8 cellular contexts compared by ENCODE assay signal in genomic region chr10:86366033-86366901, GRCh38. TPM values are rescaled to one million over a fixed set of nuclear protein-coding genes. Genes with fewer than 3 reads are reported as not detected.
DNase-seq lines count a peak whose midpoint lies in the region; ATAC-seq and TF ChIP-seq lines count a peak whose summit lies in the region.

Gene GRID1 (minus strand): TSS chr10:86366795.

- no peak for TF ChIP-seq POLR2A in prostate gland (IDR thresholded peaks at IDR 0.05)
- TF ChIP-seq POLR2A in erythroblast (IDR thresholded peaks at IDR 0.05; ENCODE audit: low read length) = no peak

- H3K4me1 ChIP-seq in prostate gland (replicated peaks) = peaks cover 2% of the 10 kb centered on the region

- H3K27me3 Mint-ChIP-seq in IgD-negative memory B cell = peaks cover 53% of the 10 kb centered on the region
- peaks cover 38% of the 10 kb centered on the region for H3K27me3 Mint-ChIP-seq in activated naive CD8-positive, alpha-beta T cell

- no peaks in the 10 kb centered on the region for H3K27me3 ChIP-seq in prostate gland (replicated peaks; ENCODE audit: insufficient read depth)

- H3K9me3 ChIP-seq in prostate gland = no peaks in the 10 kb centered on the region

- TF ChIP-seq CTCF in prostate gland (IDR thresholded peaks at IDR 0.05) = no peak

- intact Hi-C loops in prostate gland (cut with DNase I) = no loop called here

- 1% methylated on average over 58 of the region's 119 CpGs for WGBS in prostate gland

- peak within 1 kb of the TSS; percentile 39 to 50 for H3K4me3 ChIP-seq in prostate gland

- no peak for ATAC-seq in HG02588 (IDR thresholded peaks at IDR 0.05; ENCODE audit: unreplicated experiment)

- no peaks in the 10 kb centered on the region for H3K36me3 Mint-ChIP-seq in IgD-negative memory B cell
- no peaks in the 10 kb centered on the region for H3K36me3 Mint-ChIP-seq in activated naive CD8-positive, alpha-beta T cell

- DNase-seq in SKM-1 treated with dmso at 0.1 percent for 144 hours (lab: John Stamatoyannopoulos, UW; ENCODE audit: unreplicated experiment) (peak; percentile 42), SKM-1 (lab: John Stamatoyannopoulos, UW; ENCODE audit: unreplicated experiment) (no peak), hepatic stellate cell (ENCODE audit: low spot score) (peak; percentile 36), prostate gland (ENCODE audit: low spot score) (peak; percentile 42), erythroblast (lab: John Stamatoyannopoulos, UW) (no peak)

- H3K4me1 Mint-ChIP-seq in IgD-negative memory B cell = peaks cover 6 to 12% (median 7%) of the 10 kb centered on the region in 3 donors
- peaks cover 16% of the 10 kb centered on the region for H3K4me1 Mint-ChIP-seq in activated naive CD8-positive, alpha-beta T cell (ENCODE audit: low read depth)

- no peaks in the 10 kb centered on the region for H3K36me3 ChIP-seq in prostate gland

- H3K9me3 Mint-ChIP-seq in IgD-negative memory B cell = no peaks in the 10 kb centered on the region
- no peaks in the 10 kb centered on the region for H3K9me3 Mint-ChIP-seq in activated naive CD8-positive, alpha-beta T cell (ENCODE audit: low read depth)

- no peak within 1 kb of the TSS for H3K27ac ChIP-seq in prostate gland

- peak within 1 kb of the TSS in 1 of 3 donors; percentile 6 for H3K27ac Mint-ChIP-seq in IgD-negative memory B cell
- no peak within 1 kb of the TSS for H3K27ac Mint-ChIP-seq in activated naive CD8-positive, alpha-beta T cell

- peak within 1 kb of the TSS; percentile 20 to 91 (median 76) for H3K4me3 Mint-ChIP-seq in IgD-negative memory B cell
- peak within 1 kb of the TSS; percentile 73 for H3K4me3 Mint-ChIP-seq in activated naive CD8-positive, alpha-beta T cell

RNA-seq across cellular contexts. Expression of gene GRID1, which starts in this region (rescaled TPM):
- polyA plus RNA-seq in IgD-negative memory B cell = not detected
- 1 to 10 TPM; 1.0 to 10.0 TPM for total RNA-seq in prostate gland

Comparison
In these comparisons a context has a peak if more than half of its experiments do, and no peak if none do; other contexts are left out.
1. DNase-seq: peak in SKM-1 treated with dmso at 0.1 percent for 144 hours (single experiment), hepatic stellate cell (single experiment) and prostate gland (single experiment); none in SKM-1 (single experiment) and erythroblast (0 of 2).